In the genomic region with DNA sequence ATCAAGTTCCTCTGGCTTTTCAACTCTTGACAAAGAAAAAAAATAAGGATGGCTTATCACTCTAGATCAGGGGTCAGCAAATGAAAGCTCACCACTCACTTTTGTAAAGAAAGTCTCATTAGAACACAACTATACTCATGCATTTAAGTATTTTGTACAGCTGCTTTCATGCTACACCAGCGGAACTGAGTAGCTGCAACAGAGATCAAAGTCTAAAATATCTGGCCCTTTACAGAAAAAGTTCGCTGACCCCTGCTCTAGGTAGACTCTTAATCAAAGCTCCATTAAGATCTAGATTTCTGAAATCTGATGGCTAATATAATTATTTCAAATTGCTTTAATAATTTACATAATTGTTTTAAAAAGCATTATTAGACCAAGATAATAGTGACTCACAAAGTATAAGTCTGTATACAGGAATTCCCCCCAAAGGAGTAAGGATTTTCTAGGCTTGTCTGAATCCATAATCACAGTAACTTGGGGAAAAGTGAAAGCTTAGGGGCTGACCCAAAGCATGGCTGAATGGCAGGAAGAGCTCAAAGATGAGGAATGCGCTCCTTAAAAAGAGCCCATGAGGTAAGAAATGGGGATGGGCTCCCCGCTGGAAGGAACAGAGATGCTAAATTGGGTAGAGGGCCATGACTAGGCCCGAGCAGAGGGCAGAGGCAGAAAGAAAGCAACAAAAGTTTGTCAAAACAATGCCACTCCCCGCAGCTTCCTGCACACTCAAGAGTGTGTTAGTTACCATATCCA, we compare ENCODE assay signal across 12 cellular contexts.
DNase-seq lines count a peak whose midpoint lies in the region; ATAC-seq and TF ChIP-seq lines count a peak whose summit lies in the region.
"Had no signal": no experiment of that assay in that cellular context is flagged by ENCODE, and none has a peak within 500 bp of the region (broad histone marks: within the 10 kb centered on the region; RNA-seq: fewer than 3 reads in every experiment).

No MANE protein-coding gene starts in this region.

- dilution Hi-C loops in IMR-90 (cut with HindIII; ENCODE audit: low sequenced_read_pairs, unreplicated experiment): no loop called here

- H3K79me1 ChIP-seq in IMR-90 (ENCODE audit: low read depth in 1 of 2, low read length in 2 of 2): 0 out of 4 replicates have a peak, but pooled peaks cover 0 to 5% of the 10 kb centered on the region in 2 experiments

- H2AK9ac ChIP-seq in IMR-90 (replicated peaks; ENCODE audit: low read depth, low read length, poor library complexity): peak overlapping the region; percentile 57

- DNase-seq in DND-41 (no peak), IMR-90 (no peak), NCI-H69 (lab: John Stamatoyannopoulos, UW) (no peak), GF-D8 (lab: John Stamatoyannopoulos, UW) (no peak), NCI-H1105 (lab: John Stamatoyannopoulos, UW) (no peak)
- DNase-seq in natural killer cell treated with Interleukin-12 subunit alpha and Interleukin-12 subunit beta and Interleukin-15 and Interleukin-18, amount 100 ng/mL, for 72 hours (ENCODE audit: low spot score): no peak
- DNase-seq: Caco-2, NCI-H1105 treated with DMSO at 0.1 percent for 48 hours, NCI-H446 treated with DMSO at 0.1 percent for 48 hours, RPMI8226 had no signal

- H2AK5ac ChIP-seq in IMR-90 (ENCODE audit: low read depth, low read length): no peak overlapping the region

- H3K9me1 ChIP-seq in IMR-90 (ENCODE audit: insufficient read depth, low read length): no peaks in the 10 kb centered on the region

- H3K4me1 Mint-ChIP-seq in activated naive CD8-positive, alpha-beta T cell (ENCODE audit: low read depth): peaks cover 96% of the 10 kb centered on the region
- H3K4me1 Mint-ChIP-seq in natural killer cell treated with Interleukin-12 subunit alpha and Interleukin-12 subunit beta and Interleukin-15 and Interleukin-18, amount 100 ng/mL, for 72 hours (ENCODE audit: low read depth in 2 of 2): peaks cover 52 to 66% of the 10 kb centered on the region in 2 donors

- H4K91ac ChIP-seq in IMR-90 (ENCODE audit: insufficient read depth, low read depth, low read length): no peak overlapping the region

- intact Hi-C loops in IMR-90 (cut with micrococcal nuclease): no loop called here

- CTCF ChIA-PET in IMR-90 (lab: Yijun Ruan, JAX): interaction anchor here (1.2 kb wide), 1 partner anchor 11 kb away, joined by 5 read pairs; no protein-coding TSS in a partner anchor

- no peak overlapping the region for H2BK120ac ChIP-seq in IMR-90 (ENCODE audit: low read depth, low read length)

- H2AFZ ChIP-seq in DND-41 (ENCODE audit: low read depth, low read length): peak overlapping the region; percentile 83
- no peak overlapping the region for H2AFZ ChIP-seq in IMR-90 (replicated peaks; ENCODE audit: low read length, poor library complexity)

- no peak overlapping the region for H3K18ac ChIP-seq in IMR-90 (ENCODE audit: low read depth, low read length)

- no peak overlapping the region for H3K23ac ChIP-seq in IMR-90 (ENCODE audit: low read depth, low read length)

- TF ChIP-seq CTCF in DND-41 (IDR thresholded peaks at IDR 0.05; ENCODE audit: borderline replicate concordance, extremely low read depth, low read length, poor library complexity, severe bottlenecking): no peak
- TF ChIP-seq CTCF in IMR-90 (conservative IDR thresholded peaks at IDR 0.05; ENCODE audit: low read depth, low read length): no peak

- no peak overlapping the region for H2BK15ac ChIP-seq in IMR-90 (ENCODE audit: low read depth, low read length)

- TF ChIP-seq RAD21 in IMR-90 (IDR thresholded peaks at IDR 0.05; ENCODE audit: low read length): no peak

- peaks cover 74% of the 10 kb centered on the region for H3K4me1 ChIP-seq in DND-41 (ENCODE audit: insufficient read depth, low read length)
- no peaks in the 10 kb centered on the region for H3K4me1 ChIP-seq in IMR-90 (ENCODE audit: control insufficient read depth, insufficient read depth, low read length)
- H3K4me1 ChIP-seq: suprapubic skin had no signal

- H3K27me3 Mint-ChIP-seq in activated naive CD8-positive, alpha-beta T cell: no peaks in the 10 kb centered on the region
- no peaks in the 10 kb centered on the region for H3K27me3 Mint-ChIP-seq in natural killer cell treated with Interleukin-12 subunit alpha and Interleukin-12 subunit beta and Interleukin-15 and Interleukin-18, amount 100 ng/mL, for 72 hours

- peak overlapping the region; percentile 80 for H3K9ac ChIP-seq in DND-41 (ENCODE audit: low read depth, low read length)
- H3K9ac ChIP-seq in IMR-90 (ENCODE audit: low read depth, low read length): no peak overlapping the region

- H3K27ac ChIP-seq in DND-41 (ENCODE audit: low read length) (peak overlapping the region; percentile 89), IMR-90 (ENCODE audit: insufficient read depth, low read length) (no peak overlapping the region)
- H3K27ac ChIP-seq: suprapubic skin had no signal

- H3K9me3 Mint-ChIP-seq in activated naive CD8-positive, alpha-beta T cell (ENCODE audit: low read depth): no peaks in the 10 kb centered on the region
- peaks cover 3% of the 10 kb centered on the region for H3K9me3 Mint-ChIP-seq in natural killer cell treated with Interleukin-12 subunit alpha and Interleukin-12 subunit beta and Interleukin-15 and Interleukin-18, amount 100 ng/mL, for 72 hours

- no peak overlapping the region for H3K14ac ChIP-seq in IMR-90 (replicated peaks; ENCODE audit: low read depth, low read length)

- peak overlapping the region; percentile 94 for H3K27ac Mint-ChIP-seq in activated naive CD8-positive, alpha-beta T cell
- H3K27ac Mint-ChIP-seq in natural killer cell treated with Interleukin-12 subunit alpha and Interleukin-12 subunit beta and Interleukin-15 and Interleukin-18, amount 100 ng/mL, for 72 hours: peak overlapping the region; percentile 87 to 96

- H3K79me2 ChIP-seq in DND-41 (ENCODE audit: insufficient read depth, low read length): peaks cover 66% of the 10 kb centered on the region

- H3K36me3 Mint-ChIP-seq in activated naive CD8-positive, alpha-beta T cell: peaks cover 4% of the 10 kb centered on the region
- H3K36me3 Mint-ChIP-seq in natural killer cell treated with Interleukin-12 subunit alpha and Interleukin-12 subunit beta and Interleukin-15 and Interleukin-18, amount 100 ng/mL, for 72 hours: peaks cover 13% of the 10 kb centered on the region

- ATAC-seq in DND-41 (ENCODE audit: insufficient read depth, low read depth): no peak
- ATAC-seq in IMR-90 (ENCODE audit: low read depth): no peak
- ATAC-seq in natural killer cell treated with Interleukin-12 subunit alpha and Interleukin-12 subunit beta and Interleukin-15 and Interleukin-18, amount 100 ng/mL, for 72 hours: no peak

- BruUV-seq in IMR-90 (replicated peaks; lab: Mats Ljungman, UMichigan): no TSS peak

- H2BK20ac ChIP-seq in IMR-90 (ENCODE audit: low read depth, low read length): no peak overlapping the region

- H4K8ac ChIP-seq in IMR-90 (ENCODE audit: low read depth in 2 of 2, low read length in 2 of 2): no peak overlapping the region

- H4K20me1 ChIP-seq in DND-41 (ENCODE audit: insufficient read depth, low read length) (no peaks in the 10 kb centered on the region), IMR-90 (ENCODE audit: insufficient read depth, low read length) (no peaks in the 10 kb centered on the region)

- no peak overlapping the region for H3K56ac ChIP-seq in IMR-90 (ENCODE audit: extremely low read depth, insufficient read depth, low read length)

- H3K4ac ChIP-seq in IMR-90 (ENCODE audit: low read depth, low read length): no peak overlapping the region

- no peak for TF ChIP-seq POLR2A in IMR-90 (IDR thresholded peaks at IDR 0.05; ENCODE audit: low read depth, low read length)

- no peak overlapping the region for H2BK5ac ChIP-seq in IMR-90 (ENCODE audit: low read depth, low read length, poor library complexity, severe bottlenecking)

- POLR2A ChIA-PET in IMR-90 (lab: Charles Lee; ENCODE audit: unreplicated experiment): no interaction called here

- in situ Hi-C loops in IMR-90 (cut with MboI; ENCODE audit: low sequenced_read_pairs): no loop called here

- WGBS in IMR-90 (ENCODE audit: extremely low coverage in 2 of 2, insufficient read length in 1 of 2), 2 experiments: 58% methylated on average over 2 of the region's 6 CpGs; no CpG with 5 or more reads in 1 of the 2 experiments

- H3K36me3 ChIP-seq in DND-41 (ENCODE audit: insufficient read depth, low read length): peaks cover 33% of the 10 kb centered on the region
- no peaks in the 10 kb centered on the region for H3K36me3 ChIP-seq in IMR-90 (ENCODE audit: control insufficient read depth, insufficient read depth, low read length)
- H3K36me3 ChIP-seq: suprapubic skin had no signal

- H3K4me3 Mint-ChIP-seq in activated naive CD8-positive, alpha-beta T cell: peak overlapping the region; percentile 69
- H3K4me3 Mint-ChIP-seq in natural killer cell treated with Interleukin-12 subunit alpha and Interleukin-12 subunit beta and Interleukin-15 and Interleukin-18, amount 100 ng/mL, for 72 hours: peak overlapping the region; percentile 76

- H3K4me2 ChIP-seq in DND-41 (ENCODE audit: insufficient read depth, low read length): peak overlapping the region; percentile 12
- H3K4me2 ChIP-seq in IMR-90 (ENCODE audit: low read depth, low read length): no peak overlapping the region

- H3K9me3 ChIP-seq in DND-41 (ENCODE audit: insufficient read depth, low read length, severe bottlenecking) (no peaks in the 10 kb centered on the region), IMR-90 (ENCODE audit: control insufficient read depth, insufficient read depth, low read length) (no peaks in the 10 kb centered on the region)
- H3K9me3 ChIP-seq: Caco-2, suprapubic skin had no signal

- H4K5ac ChIP-seq in IMR-90 (ENCODE audit: low read depth, low read length): no peak overlapping the region

- H3K4me3 ChIP-seq in DND-41 (ENCODE audit: low read depth in 1 of 2, low read length in 2 of 2) (peak overlapping the region in 1 of 2 experiments; percentile 50; a peak in 2 of 4 replicates), IMR-90 (ENCODE audit: insufficient read depth, low read depth, low read length) (no peak overlapping the region)
- H3K4me3 ChIP-seq: suprapubic skin had no signal

- H3K27me3 ChIP-seq in DND-41 (ENCODE audit: insufficient read depth, low read length, poor library complexity) (no peaks in the 10 kb centered on the region), IMR-90 (ENCODE audit: control insufficient read depth, insufficient read depth, low read length) (no peaks in the 10 kb centered on the region)
- H3K27me3 ChIP-seq: suprapubic skin had no signal

TF ChIP-seq in IMR-90, 13 proteins besides CTCF, POLR2A, EP300 and RAD21 (continues in another document):
- TF ChIP-seq NFE2L2 (IDR thresholded peaks at IDR 0.05; ENCODE audit: low read depth, low read length) (no peak), MAFK (IDR thresholded peaks at IDR 0.05; ENCODE audit: low read depth, low read length) (no peak), RFX5 (IDR thresholded peaks at IDR 0.05; ENCODE audit: low read depth, low read length) (no peak), FOS (IDR thresholded peaks at IDR 0.05; ENCODE audit: low read depth, low read length) (no peak), CHD1 (IDR thresholded peaks at IDR 0.05; ENCODE audit: low read depth, low read length) (no peak)
